8 cellular contexts compared by ENCODE assay signal in genomic region chr19:35882074-35882832, GRCh38.
A peak's percentile ranks its signal among the peaks of the same experiment; 100 is the strongest.
DNase-seq lines count a peak whose midpoint lies in the region; ATAC-seq lines count a peak whose summit lies in the region.

No MANE protein-coding gene starts in this region.

- H3K4me3 Mint-ChIP-seq in memory B cell, result no peak overlapping the region

- H3K27ac Mint-ChIP-seq in memory B cell, result peak overlapping the region; percentile 49

- H3K9me3 Mint-ChIP-seq in memory B cell, result no peaks in the 10 kb centered on the region

- H3K27me3 Mint-ChIP-seq in memory B cell, result peaks cover 14% of the 10 kb centered on the region

- DNase-seq in activated gamma-delta T cell treated with Interleukin-2 at 50 U/mL for 16 hours (peak; percentile 41), activated gamma-delta T cell (lab: John Stamatoyannopoulos, UW) (no peak), Kasumi-1 (lab: John Stamatoyannopoulos, UW) (peak; percentile 71 to 81), OCI-M2 (lab: John Stamatoyannopoulos, UW; ENCODE audit: unreplicated experiment) (peak; percentile 87), dedifferentiated amniotic fluid mesenchymal stem cell (ENCODE audit: extremely low spot score) (peak; percentile 90), memory B cell (ENCODE audit: low spot score in 2 of 2) (peak in 1 of 2 donors; percentile 65), HK-2 (ENCODE audit: unreplicated experiment) (no peak)

- H3K4me1 Mint-ChIP-seq in memory B cell, result peaks cover 11% of the 10 kb centered on the region

- ATAC-seq in memory B cell (ENCODE audit: low read depth), result peak; percentile 48
- ATAC-seq in HG03039 (IDR thresholded peaks at IDR 0.05; ENCODE audit: unreplicated experiment), result no peak

- H3K36me3 Mint-ChIP-seq in memory B cell, result peaks cover 9% of the 10 kb centered on the region

Comparison
In these comparisons a context has a peak if more than half of its experiments do, and no peak if none do; other contexts are left out.
1. DNase-seq: peak in activated gamma-delta T cell treated with Interleukin-2 at 50 U/mL for 16 hours (single experiment), Kasumi-1 (2 of 2), OCI-M2 (single experiment) and dedifferentiated amniotic fluid mesenchymal stem cell (single experiment); none in activated gamma-delta T cell (single experiment) and HK-2 (single experiment).